ENCODE assay signal across 1 cellular context in the genomic region with DNA sequence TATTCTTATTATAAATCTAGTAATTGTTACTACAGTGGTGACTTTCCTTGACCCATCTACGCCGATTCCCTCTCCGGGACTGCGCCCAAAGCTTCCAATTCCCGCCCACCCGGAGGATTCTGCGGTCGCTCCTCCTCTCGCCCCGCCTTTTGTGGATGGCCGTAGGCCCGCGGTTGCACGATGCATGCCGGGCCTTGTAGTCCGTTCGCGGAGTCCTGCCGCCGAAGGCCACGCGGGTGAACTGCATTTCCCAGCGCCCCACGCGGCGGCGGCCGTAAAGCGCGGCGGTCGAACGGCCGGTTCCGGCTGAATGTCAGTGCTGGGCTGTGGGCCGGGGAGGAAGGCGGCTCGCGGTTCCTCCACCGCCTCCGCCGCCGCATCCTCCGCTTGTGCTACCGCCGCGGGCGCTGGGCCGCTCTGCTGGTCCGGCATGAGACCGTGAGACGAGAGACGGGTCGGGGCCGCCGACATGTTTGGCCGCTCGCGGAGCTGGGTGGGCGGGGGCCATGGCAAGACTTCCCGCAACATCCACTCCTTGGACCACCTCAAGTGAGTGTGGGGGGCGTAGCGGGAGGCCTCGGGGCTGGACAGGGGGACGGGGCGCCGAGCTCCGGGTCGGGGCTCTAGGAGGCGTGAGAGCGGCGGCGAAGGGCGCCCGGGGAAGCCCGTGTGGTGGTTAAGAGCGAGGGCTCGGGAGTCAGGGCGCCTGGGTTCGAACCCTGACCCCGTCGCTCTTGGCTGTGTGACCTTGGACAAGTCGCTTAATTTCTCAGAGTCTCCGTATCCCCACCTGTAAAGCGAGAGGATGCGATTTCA.
TF ChIP-seq lines count a peak whose summit lies in the region.

A gene with protein sequence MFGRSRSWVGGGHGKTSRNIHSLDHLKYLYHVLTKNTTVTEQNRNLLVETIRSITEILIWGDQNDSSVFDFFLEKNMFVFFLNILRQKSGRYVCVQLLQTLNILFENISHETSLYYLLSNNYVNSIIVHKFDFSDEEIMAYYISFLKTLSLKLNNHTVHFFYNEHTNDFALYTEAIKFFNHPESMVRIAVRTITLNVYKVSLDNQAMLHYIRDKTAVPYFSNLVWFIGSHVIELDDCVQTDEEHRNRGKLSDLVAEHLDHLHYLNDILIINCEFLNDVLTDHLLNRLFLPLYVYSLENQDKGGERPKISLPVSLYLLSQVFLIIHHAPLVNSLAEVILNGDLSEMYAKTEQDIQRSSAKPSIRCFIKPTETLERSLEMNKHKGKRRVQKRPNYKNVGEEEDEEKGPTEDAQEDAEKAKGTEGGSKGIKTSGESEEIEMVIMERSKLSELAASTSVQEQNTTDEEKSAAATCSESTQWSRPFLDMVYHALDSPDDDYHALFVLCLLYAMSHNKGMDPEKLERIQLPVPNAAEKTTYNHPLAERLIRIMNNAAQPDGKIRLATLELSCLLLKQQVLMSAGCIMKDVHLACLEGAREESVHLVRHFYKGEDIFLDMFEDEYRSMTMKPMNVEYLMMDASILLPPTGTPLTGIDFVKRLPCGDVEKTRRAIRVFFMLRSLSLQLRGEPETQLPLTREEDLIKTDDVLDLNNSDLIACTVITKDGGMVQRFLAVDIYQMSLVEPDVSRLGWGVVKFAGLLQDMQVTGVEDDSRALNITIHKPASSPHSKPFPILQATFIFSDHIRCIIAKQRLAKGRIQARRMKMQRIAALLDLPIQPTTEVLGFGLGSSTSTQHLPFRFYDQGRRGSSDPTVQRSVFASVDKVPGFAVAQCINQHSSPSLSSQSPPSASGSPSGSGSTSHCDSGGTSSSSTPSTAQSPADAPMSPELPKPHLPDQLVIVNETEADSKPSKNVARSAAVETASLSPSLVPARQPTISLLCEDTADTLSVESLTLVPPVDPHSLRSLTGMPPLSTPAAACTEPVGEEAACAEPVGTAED (plus strand): TSS at position 316 of the 816 bp plus-strand sequence. CDS start 154 bp downstream, at position 470.

TF ChIP-seq in HepG2, 621 proteins besides CTCF, POLR2A, EP300 and RAD21 (continued from another document and continues in another):
- peak; percentile 93 for TF ChIP-seq DRAP1 (CRISPR knock-in tag; IDR thresholded peaks at IDR 0.05)
- TF ChIP-seq, protein P1, sequence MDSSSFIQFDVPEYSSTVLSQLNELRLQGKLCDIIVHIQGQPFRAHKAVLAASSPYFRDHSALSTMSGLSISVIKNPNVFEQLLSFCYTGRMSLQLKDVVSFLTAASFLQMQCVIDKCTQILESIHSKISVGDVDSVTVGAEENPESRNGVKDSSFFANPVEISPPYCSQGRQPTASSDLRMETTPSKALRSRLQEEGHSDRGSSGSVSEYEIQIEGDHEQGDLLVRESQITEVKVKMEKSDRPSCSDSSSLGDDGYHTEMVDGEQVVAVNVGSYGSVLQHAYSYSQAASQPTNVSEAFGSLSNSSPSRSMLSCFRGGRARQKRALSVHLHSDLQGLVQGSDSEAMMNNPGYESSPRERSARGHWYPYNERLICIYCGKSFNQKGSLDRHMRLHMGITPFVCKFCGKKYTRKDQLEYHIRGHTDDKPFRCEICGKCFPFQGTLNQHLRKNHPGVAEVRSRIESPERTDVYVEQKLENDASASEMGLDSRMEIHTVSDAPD (CRISPR knock-in tag; IDR thresholded peaks at IDR 0.05) = no peak
- no peak for TF ChIP-seq DPF2 (CRISPR knock-in tag; IDR thresholded peaks at IDR 0.05; ENCODE audit: borderline replicate concordance, low read depth)
- peak; percentile 92; the same call in 1 of the 2 replicates for TF ChIP-seq TOE1 (CRISPR knock-in tag; IDR thresholded peaks at IDR 0.05)
- peak; percentile 98 for TF ChIP-seq ARHGAP35 (CRISPR knock-in tag; IDR thresholded peaks at IDR 0.05; ENCODE audit: borderline replicate concordance)
- peak; percentile 65; the same call in 1 of the 2 replicates for TF ChIP-seq HNRNPUL1 (IDR thresholded peaks at IDR 0.05; ENCODE audit: low read depth, low read length)
- no peak for TF ChIP-seq HHEX (CRISPR knock-in tag; IDR thresholded peaks at IDR 0.05)
- TF ChIP-seq CBX1 (IDR thresholded peaks at IDR 0.05; ENCODE audit: low read depth) = peak; percentile 67
- TF ChIP-seq ZNF256 (CRISPR knock-in tag; conservative IDR thresholded peaks at IDR 0.05) = no peak
- TF ChIP-seq, protein P2, sequence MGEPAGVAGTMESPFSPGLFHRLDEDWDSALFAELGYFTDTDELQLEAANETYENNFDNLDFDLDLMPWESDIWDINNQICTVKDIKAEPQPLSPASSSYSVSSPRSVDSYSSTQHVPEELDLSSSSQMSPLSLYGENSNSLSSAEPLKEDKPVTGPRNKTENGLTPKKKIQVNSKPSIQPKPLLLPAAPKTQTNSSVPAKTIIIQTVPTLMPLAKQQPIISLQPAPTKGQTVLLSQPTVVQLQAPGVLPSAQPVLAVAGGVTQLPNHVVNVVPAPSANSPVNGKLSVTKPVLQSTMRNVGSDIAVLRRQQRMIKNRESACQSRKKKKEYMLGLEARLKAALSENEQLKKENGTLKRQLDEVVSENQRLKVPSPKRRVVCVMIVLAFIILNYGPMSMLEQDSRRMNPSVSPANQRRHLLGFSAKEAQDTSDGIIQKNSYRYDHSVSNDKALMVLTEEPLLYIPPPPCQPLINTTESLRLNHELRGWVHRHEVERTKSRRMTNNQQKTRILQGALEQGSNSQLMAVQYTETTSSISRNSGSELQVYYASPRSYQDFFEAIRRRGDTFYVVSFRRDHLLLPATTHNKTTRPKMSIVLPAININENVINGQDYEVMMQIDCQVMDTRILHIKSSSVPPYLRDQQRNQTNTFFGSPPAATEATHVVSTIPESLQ (CRISPR knock-in tag; conservative IDR thresholded peaks at IDR 0.05) = peak; percentile 96; the same call in 1 of the 2 replicates
- no peak for TF ChIP-seq SP1 (IDR thresholded peaks at IDR 0.05)
- TF ChIP-seq SP1 (CRISPR knock-in tag; IDR thresholded peaks at IDR 0.05) = peak; percentile 94
- TF ChIP-seq, protein P3, sequence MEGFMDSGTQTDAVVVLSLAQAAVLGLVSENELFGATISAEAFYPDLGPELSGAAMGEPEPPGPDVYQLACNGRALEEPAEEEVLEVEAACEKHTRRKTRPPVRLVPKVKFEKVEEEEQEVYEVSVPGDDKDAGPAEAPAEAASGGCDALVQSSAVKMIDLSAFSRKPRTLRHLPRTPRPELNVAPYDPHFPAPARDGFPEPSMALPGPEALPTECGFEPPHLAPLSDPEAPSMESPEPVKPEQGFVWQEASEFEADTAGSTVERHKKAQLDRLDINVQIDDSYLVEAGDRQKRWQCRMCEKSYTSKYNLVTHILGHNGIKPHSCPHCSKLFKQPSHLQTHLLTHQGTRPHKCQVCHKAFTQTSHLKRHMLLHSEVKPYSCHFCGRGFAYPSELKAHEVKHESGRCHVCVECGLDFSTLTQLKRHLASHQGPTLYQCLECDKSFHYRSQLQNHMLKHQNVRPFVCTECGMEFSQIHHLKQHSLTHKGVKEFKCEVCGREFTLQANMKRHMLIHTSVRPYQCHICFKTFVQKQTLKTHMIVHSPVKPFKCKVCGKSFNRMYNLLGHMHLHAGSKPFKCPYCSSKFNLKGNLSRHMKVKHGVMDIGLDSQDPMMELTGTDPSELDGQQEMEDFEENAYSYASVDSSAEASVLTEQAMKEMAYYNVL (CRISPR knock-in tag; IDR thresholded peaks at IDR 0.05; ENCODE audit: borderline replicate concordance) = peak; percentile 65
- TF ChIP-seq ZSCAN20 (CRISPR knock-in tag; IDR thresholded peaks at IDR 0.05; ENCODE audit: borderline replicate concordance) = no peak
- no peak for TF ChIP-seq TRIM22 (IDR thresholded peaks at IDR 0.05)
- peak; percentile 63; the same call in 1 of the 2 replicates for TF ChIP-seq HMG20B (CRISPR knock-in tag; conservative IDR thresholded peaks at IDR 0.05)
- TF ChIP-seq ZNF30 (CRISPR knock-in tag; IDR thresholded peaks at IDR 0.05) = no peak
- TF ChIP-seq TBX3 (IDR thresholded peaks at IDR 0.05; ENCODE audit: borderline replicate concordance) = peak; percentile 52; the same call in 1 of the 2 replicates
- peak; percentile 49 for TF ChIP-seq HNF4A (CRISPR knock-in tag; IDR thresholded peaks at IDR 0.05)
- TF ChIP-seq HINFP (CRISPR knock-in tag; IDR thresholded peaks at IDR 0.05; ENCODE audit: low read depth) = peak; percentile 73; the same call in 1 of the 2 replicates
- peak; percentile 91; the same call in 1 of the 2 replicates for TF ChIP-seq ZNF839 (CRISPR knock-in tag; IDR thresholded peaks at IDR 0.05; ENCODE audit: borderline replicate concordance)
- no peak for TF ChIP-seq CENPX (CRISPR knock-in tag; IDR thresholded peaks at IDR 0.05)
- TF ChIP-seq EZH2 (conservative IDR thresholded peaks at IDR 0.05; ENCODE audit: low read depth, low read length) = no peak
- TF ChIP-seq, protein P4, sequence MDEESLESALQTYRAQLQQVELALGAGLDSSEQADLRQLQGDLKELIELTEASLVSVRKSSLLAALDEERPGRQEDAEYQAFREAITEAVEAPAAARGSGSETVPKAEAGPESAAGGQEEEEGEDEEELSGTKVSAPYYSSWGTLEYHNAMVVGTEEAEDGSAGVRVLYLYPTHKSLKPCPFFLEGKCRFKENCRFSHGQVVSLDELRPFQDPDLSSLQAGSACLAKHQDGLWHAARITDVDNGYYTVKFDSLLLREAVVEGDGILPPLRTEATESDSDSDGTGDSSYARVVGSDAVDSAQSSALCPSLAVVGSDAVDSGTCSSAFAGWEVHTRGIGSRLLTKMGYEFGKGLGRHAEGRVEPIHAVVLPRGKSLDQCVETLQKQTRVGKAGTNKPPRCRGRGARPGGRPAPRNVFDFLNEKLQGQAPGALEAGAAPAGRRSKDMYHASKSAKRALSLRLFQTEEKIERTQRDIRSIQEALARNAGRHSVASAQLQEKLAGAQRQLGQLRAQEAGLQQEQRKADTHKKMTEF (CRISPR knock-in tag; IDR thresholded peaks at IDR 0.05) = peak; percentile 99
- peak; percentile 87 for TF ChIP-seq MIER2 (CRISPR knock-in tag; IDR thresholded peaks at IDR 0.05)
- TF ChIP-seq POGZ (CRISPR knock-in tag; IDR thresholded peaks at IDR 0.05) = peak; percentile 91
- no peak for TF ChIP-seq MATR3 (CRISPR knock-in tag; IDR thresholded peaks at IDR 0.05)
- peak; percentile 94 for TF ChIP-seq ZNF543 (CRISPR knock-in tag; IDR thresholded peaks at IDR 0.05)
- no peak for TF ChIP-seq ZNF781 (CRISPR knock-in tag; IDR thresholded peaks at IDR 0.05; ENCODE audit: borderline replicate concordance, not compliant biosample characterization)
- TF ChIP-seq ZNF260 (CRISPR knock-in tag; IDR thresholded peaks at IDR 0.05; ENCODE audit: borderline replicate concordance, low read depth) = no peak; the same call in 1 of the 2 replicates
- TF ChIP-seq ZZZ3 (CRISPR knock-in tag; IDR thresholded peaks at IDR 0.05; ENCODE audit: borderline replicate concordance) = peak; percentile 98
- TF ChIP-seq ZBTB26 (CRISPR knock-in tag; IDR thresholded peaks at IDR 0.05; ENCODE audit: borderline replicate concordance) = peak; percentile 90
